In genomic region chr19:8513687-8514504, GRCh38 we compare ENCODE assay signal across 8 cellular contexts. TPM values are rescaled to one million over a fixed set of nuclear protein-coding genes. Genes with fewer than 3 reads are reported as not detected.
DNase-seq lines count a peak whose midpoint lies in the region; ATAC-seq, FAIRE-seq and TF ChIP-seq lines count a peak whose summit lies in the region.

A gene with protein sequence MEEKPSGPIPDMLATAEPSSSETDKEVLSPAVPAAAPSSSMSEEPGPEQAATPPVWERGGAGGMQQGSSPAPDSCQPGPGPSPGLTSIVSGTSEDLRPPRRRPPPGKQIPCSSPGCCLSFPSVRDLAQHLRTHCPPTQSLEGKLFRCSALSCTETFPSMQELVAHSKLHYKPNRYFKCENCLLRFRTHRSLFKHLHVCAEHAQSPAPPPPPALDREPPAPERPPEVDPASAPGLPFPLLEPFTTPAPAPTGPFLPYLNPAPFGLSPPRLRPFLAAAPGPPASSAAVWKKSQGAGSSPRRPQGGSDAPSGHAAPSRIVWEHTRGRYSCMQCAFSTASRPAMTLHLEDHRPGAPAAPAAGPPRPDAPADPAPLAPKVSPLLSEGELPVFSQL (minus strand): TSS chr19:8514167. CDS start chr19:8514046, 121 bp downstream.

- H3K9ac ChIP-seq in kidney (ENCODE audit: low read length in 2 of 2): peak within 1 kb of the TSS; percentile 3 to 74

- peak within 1 kb of the TSS; percentile 97 to 98 for H3K27ac ChIP-seq in kidney (ENCODE audit: low read depth in 2 of 2, low read length in 2 of 2)

- no peaks in the 10 kb centered on the region; the same call in 1 of the 2 replicates for H3K4me1 ChIP-seq in BE2C
- H3K4me1 ChIP-seq in kidney (ENCODE audit: control insufficient read depth in 1 of 2, insufficient read depth in 1 of 2, low read depth in 1 of 2, low read length in 2 of 2): peaks cover 4 to 10% of the 10 kb centered on the region in 2 donors

- peak; percentile 96 for FAIRE-seq in GM19239 (lab: Jason Lieb, UNC)
- FAIRE-seq in kidney (lab: Jason Lieb, UNC): no peak

- ATAC-seq in HG03442 (IDR thresholded peaks at IDR 0.05; ENCODE audit: unreplicated experiment): peak; percentile 84

- H3K36me3 ChIP-seq in BE2C (peaks cover 8% of the 10 kb centered on the region; the same call in 1 of the 2 replicates), kidney (ENCODE audit: control insufficient read depth in 1 of 2, insufficient read depth in 2 of 2, low read length in 2 of 2) (no peaks in the 10 kb centered on the region)

- no peak for TF ChIP-seq CTCF in BE2C (IDR thresholded peaks at IDR 0.05; ENCODE audit: low read depth, low read length)
- no peak for TF ChIP-seq CTCF in kidney (IDR thresholded peaks at IDR 0.05; ENCODE audit: borderline replicate concordance, extremely low read depth, insufficient read depth)

- H3K4me3 ChIP-seq in BE2C (ENCODE audit: low read depth, low read length) (peak within 1 kb of the TSS; percentile 66), kidney (ENCODE audit: low read length in 2 of 2) (peak within 1 kb of the TSS; percentile 68 to 74)

- intact Hi-C loops in kidney (cut with DNase I): no loop called here

- DNase-seq in BE2C (peak; percentile 96), GM19239 (ENCODE audit: insufficient read length, low spot score) (peak; percentile 100), NCI-H524 (lab: John Stamatoyannopoulos, UW) (peak; percentile 98 to 99), cerebellum (ENCODE audit: low spot score) (peak; percentile 97), kidney (peak; percentile 99)
- peak; percentile 97 to 99 for DNase-seq in activated CD4-positive, alpha-beta T cell treated with anti-CD3 and anti-CD28 coated beads for 24 hours (ENCODE audit: low read depth in 2 of 2)
- DNase-seq in stimulated activated CD4-positive, alpha-beta T cell treated with anti-CD3 and anti-CD28 coated beads, Interleukin-15, amount 100 ng/mL, for 1 hour (ENCODE audit: low read depth in 1 of 2, low spot score in 1 of 2): peak; percentile 95 to 98

- H3K27me3 ChIP-seq in BE2C: no peaks in the 10 kb centered on the region

- no peaks in the 10 kb centered on the region for H3K9me3 ChIP-seq in BE2C
- no peaks in the 10 kb centered on the region for H3K9me3 ChIP-seq in kidney (ENCODE audit: control insufficient read depth in 1 of 2, low read length in 2 of 2)

RNA-seq across cellular contexts. Expression of the gene that starts here (rescaled TPM):
- polyA plus RNA-seq in BE2C (2012; ENCODE audit: insufficient read depth, insufficient read length, low read depth): 46.8 TPM
- 5.0 TPM for total RNA-seq in cerebellum
- total RNA-seq in kidney: 29.6 TPM
- polyA plus RNA-seq in kidney (ENCODE audit: insufficient read depth, low read depth, low replicate concordance): 20.4 TPM

Comparison
In these comparisons a context has a peak if more than half of its experiments do, and no peak if none do; other contexts are left out.
1. Peak in every context shown above with its lines: DNase-seq, ATAC-seq, H3K4me3 ChIP-seq and H3K27ac ChIP-seq.